Comparison of ENCODE assay signal across 8 cellular contexts in genomic region chr5:149828161-149829011, GRCh38.
DNase-seq lines count a peak whose midpoint lies in the region; ATAC-seq and TF ChIP-seq lines count a peak whose summit lies in the region.

No MANE protein-coding gene starts in this region.

- CTCF ChIA-PET in CD4-positive, alpha-beta memory T cell (lab: Charles Lee; ENCODE audit: partially characterized antibody): interaction anchor here (0.6 to 15.3 kb wide), 29 partner anchors 8 to 426 kb away, joined by 3 to 309 read pairs (median 4); no protein-coding TSS in a partner anchor

- peak; percentile 65 to 73 (median 67) for DNase-seq in CD4-positive, alpha-beta memory T cell
- DNase-seq in HT1080 (ENCODE audit: low read depth) (peak; percentile 89), epithelial cell of proximal tubule (ENCODE audit: low read depth) (peak; percentile 71), myocyte (ENCODE audit: low read depth) (peak; percentile 92)
- peak; percentile 64 for DNase-seq in activated CD8-positive, alpha-beta memory T cell treated with anti-CD3 and anti-CD28 coated beads, Interleukin-2, amount 50 U/mL, for 1 hour (ENCODE audit: extremely low read depth)
- peak; percentile 94 for DNase-seq in stimulated activated CD8-positive, alpha-beta memory T cell treated with anti-CD3 and anti-CD28 coated beads, Interleukin-4, amount 100 ng/mL, for 48 hours

- TF ChIP-seq CTCF in OCI-LY1 (IDR thresholded peaks at IDR 0.05; ENCODE audit: low read length) (peak; percentile 93), epithelial cell of proximal tubule (conservative IDR thresholded peaks at IDR 0.05; ENCODE audit: low read depth, low read length) (peak; percentile 92)

- no peak overlapping the region for H3K4me3 ChIP-seq in CD4-positive, alpha-beta memory T cell (ENCODE audit: low read length in 2 of 2)
- H3K4me3 ChIP-seq in OCI-LY1 (ENCODE audit: low read depth, low read length, poor library complexity, severe bottlenecking): no peak overlapping the region
- H3K4me3 ChIP-seq in epithelial cell of proximal tubule (ENCODE audit: low read depth, low read length): no peak overlapping the region

- peak; percentile 71 for ATAC-seq in GM19455 (IDR thresholded peaks at IDR 0.05; ENCODE audit: unreplicated experiment)

- POLR2A ChIA-PET in CD4-positive, alpha-beta memory T cell (lab: Charles Lee; ENCODE audit: partially characterized antibody): interaction anchor here (1.4 kb wide), 1 partner anchor 192 kb away, joined by 4 read pairs; no protein-coding TSS in a partner anchor

- no peaks in the 10 kb centered on the region for H3K27me3 Mint-ChIP-seq in CD4-positive, alpha-beta memory T cell

- H3K79me2 ChIP-seq in OCI-LY1 (ENCODE audit: insufficient read depth, low read length): no peaks in the 10 kb centered on the region

- no peaks in the 10 kb centered on the region for H3K9me3 ChIP-seq in CD4-positive, alpha-beta memory T cell (ENCODE audit: control insufficient read depth in 1 of 2, low read length in 2 of 2)
- H3K9me3 ChIP-seq in OCI-LY1 (ENCODE audit: low read length): no peaks in the 10 kb centered on the region

- no peak overlapping the region for H3K4me3 Mint-ChIP-seq in CD4-positive, alpha-beta memory T cell

- no peaks in the 10 kb centered on the region for H3K36me3 ChIP-seq in CD4-positive, alpha-beta memory T cell (ENCODE audit: insufficient read depth, low read length)
- peaks cover 40% of the 10 kb centered on the region; the same call in 1 of the 2 replicates for H3K36me3 ChIP-seq in OCI-LY1 (ENCODE audit: insufficient read depth, low read length)

- no peak overlapping the region for H3K9ac ChIP-seq in OCI-LY1 (ENCODE audit: low read length)

- no peak overlapping the region for H3K27ac ChIP-seq in CD4-positive, alpha-beta memory T cell (ENCODE audit: low read depth, low read length)
- H3K27ac ChIP-seq in OCI-LY1 (ENCODE audit: low read depth, low read length, poor library complexity, severe bottlenecking): no peak overlapping the region

- intact Hi-C loops in CD4-positive, alpha-beta memory T cell (cut with micrococcal nuclease): loop anchor here (1.0 to 2.0 kb wide), 3 partner anchors 98 to 192 kb away; partner anchors contain the start of gene PPARGC1B

- no peaks in the 10 kb centered on the region for H3K27me3 ChIP-seq in CD4-positive, alpha-beta memory T cell (ENCODE audit: insufficient read depth, low read length)
- no peaks in the 10 kb centered on the region for H3K27me3 ChIP-seq in OCI-LY1 (ENCODE audit: insufficient read depth, low read length)

- no peaks in the 10 kb centered on the region for H3K4me1 ChIP-seq in CD4-positive, alpha-beta memory T cell (ENCODE audit: insufficient read depth, low read length)
- H3K4me1 ChIP-seq in OCI-LY1 (ENCODE audit: insufficient read depth, low read length, severe bottlenecking): no peaks in the 10 kb centered on the region

- H3F3A ChIP-seq in OCI-LY1 (ENCODE audit: insufficient read depth, low read length): no peaks in the 10 kb centered on the region

- H3K9me3 Mint-ChIP-seq in CD4-positive, alpha-beta memory T cell: no peaks in the 10 kb centered on the region

- no peak overlapping the region for H3K4me2 ChIP-seq in OCI-LY1 (ENCODE audit: low read length)

- no peaks in the 10 kb centered on the region for H4K20me1 ChIP-seq in OCI-LY1 (ENCODE audit: insufficient read depth, low read length)

- H3K4me1 Mint-ChIP-seq in CD4-positive, alpha-beta memory T cell: peaks cover 0 to 4% (median 2%) of the 10 kb centered on the region in 4 donors

- H2AFZ ChIP-seq in OCI-LY1 (ENCODE audit: low read length): no peak overlapping the region

- peak overlapping the region in 1 of 7 donors; percentile 54 for H3K27ac Mint-ChIP-seq in CD4-positive, alpha-beta memory T cell

- H3K9me2 ChIP-seq in OCI-LY1 (ENCODE audit: low read depth, low read length): no peaks in the 10 kb centered on the region

- peaks cover 4 to 5% of the 10 kb centered on the region in 2 donors for H3K36me3 Mint-ChIP-seq in CD4-positive, alpha-beta memory T cell
